Comparison of ENCODE assay signal across 10 cellular contexts in the genomic region with DNA sequence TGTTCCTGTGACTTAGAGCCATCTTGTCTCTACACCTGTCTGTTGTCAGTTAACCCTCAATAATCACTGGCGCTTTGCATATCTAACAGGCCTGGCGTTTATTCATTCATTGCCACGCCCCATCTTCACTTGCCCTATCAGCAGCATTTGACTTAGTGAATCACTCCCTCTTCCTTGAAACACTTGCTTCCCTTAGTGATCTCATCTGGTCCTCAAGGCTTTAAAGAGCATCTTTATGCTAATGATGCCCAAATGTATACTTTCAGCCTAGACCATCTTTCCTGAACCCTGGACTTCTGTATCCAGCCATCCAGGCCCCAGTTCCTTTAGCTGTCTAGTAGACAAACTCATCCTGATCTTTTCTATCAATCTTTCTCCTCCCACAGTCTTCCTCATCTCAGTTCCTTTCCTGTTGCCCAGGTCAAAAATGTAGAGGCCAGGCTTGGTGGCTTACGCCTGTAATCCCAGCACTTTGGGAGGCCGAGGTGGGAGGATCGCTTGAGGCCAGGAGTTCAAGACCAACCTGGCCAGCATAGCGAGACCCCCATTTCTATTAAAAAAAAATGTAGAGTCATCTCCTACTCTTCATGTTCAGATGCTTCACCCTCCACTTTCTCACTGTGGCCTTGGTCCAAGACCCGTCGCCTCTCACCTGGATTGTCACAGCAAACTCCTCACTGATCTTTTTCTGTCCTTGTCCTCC. TPM values are rescaled to one million over a fixed set of nuclear protein-coding genes. Genes with fewer than 3 reads are reported as not detected.
DNase-seq lines count a peak whose midpoint lies in the region; ATAC-seq and TF ChIP-seq lines count a peak whose summit lies in the region.
"Had no signal": no experiment of that assay in that cellular context is flagged by ENCODE, and none has a peak within 500 bp of the region (broad histone marks: within the 10 kb centered on the region; RNA-seq: fewer than 3 reads in every experiment).

No MANE protein-coding gene starts in this region.

- ATAC-seq in GM21528 (IDR thresholded peaks at IDR 0.05; ENCODE audit: low FRiP score, unreplicated experiment): no peak

- H3K27me3 Mint-ChIP-seq in activated T-cell treated with anti-CD3 and anti-CD28 coated beads, Interleukin-2, amount 50 U/mL, for 24 hours: peaks cover 64% of the 10 kb centered on the region

- no peak overlapping the region for H3K27ac Mint-ChIP-seq in activated T-cell treated with anti-CD3 and anti-CD28 coated beads, Interleukin-2, amount 50 U/mL, for 24 hours

- peak overlapping the region; percentile 86 for H3K27ac ChIP-seq in skeletal muscle tissue (ENCODE audit: low read depth, low read length)

- no peak for TF ChIP-seq CTCF in epithelial cell of esophagus (IDR thresholded peaks at IDR 0.05; ENCODE audit: insufficient read depth, low read depth, low read length, missing control alignments)

- peaks cover 14 to 34% (median 22%) of the 10 kb centered on the region in 3 donors for H3K4me1 ChIP-seq in skeletal muscle tissue (ENCODE audit: control insufficient read depth in 3 of 3, insufficient read depth in 3 of 3, low read length in 3 of 3)
- H3K4me1 ChIP-seq in HAP-1: peaks cover 24% of the 10 kb centered on the region

- no peaks in the 10 kb centered on the region for H3K36me3 Mint-ChIP-seq in activated T-cell treated with anti-CD3 and anti-CD28 coated beads, Interleukin-2, amount 50 U/mL, for 24 hours (ENCODE audit: low read depth)

- peak; percentile 8 for DNase-seq in activated T-cell treated with anti-CD3 and anti-CD28 coated beads, Interleukin-2, amount 50 U/mL, for 24 hours
- DNase-seq in activated T-cell treated with anti-CD3 and anti-CD28 coated beads, Interleukin-2, amount 50 U/mL, for 1 hour: no peak
- DNase-seq in NCI-H526 (lab: John Stamatoyannopoulos, UW) (peak; percentile 71 to 86), epithelial cell of esophagus (ENCODE audit: low read depth) (peak; percentile 78), HAP-1 (ENCODE audit: low spot score in 2 of 2) (no peak), cortex of kidney (lab: John Stamatoyannopoulos, UW) (no peak)
- DNase-seq: activated gamma-delta T cell treated with Interleukin-2 at 50 U/mL for 16 hours, C1 segment of cervical spinal cord had no signal

- H3K4me3 Mint-ChIP-seq in activated T-cell treated with anti-CD3 and anti-CD28 coated beads, Interleukin-2, amount 50 U/mL, for 24 hours: no peak overlapping the region

- H3K36me3 ChIP-seq in skeletal muscle tissue (ENCODE audit: control insufficient read depth in 3 of 3, insufficient read depth in 3 of 3, low read length in 3 of 3) (no peaks in the 10 kb centered on the region), HAP-1 (replicated peaks) (no peaks in the 10 kb centered on the region)

- no peaks in the 10 kb centered on the region for H3K9me3 Mint-ChIP-seq in activated T-cell treated with anti-CD3 and anti-CD28 coated beads, Interleukin-2, amount 50 U/mL, for 24 hours

- H3K4me3 ChIP-seq in epithelial cell of esophagus (ENCODE audit: low read length): no peak overlapping the region
- H3K4me3 ChIP-seq in skeletal muscle tissue (ENCODE audit: low read length in 3 of 3): no peak overlapping the region
- H3K4me3 ChIP-seq in HAP-1: no peak overlapping the region

- no peak overlapping the region for H3K9ac ChIP-seq in skeletal muscle tissue (ENCODE audit: low read depth in 1 of 3, low read length in 3 of 3)

- in situ Hi-C loops in HAP-1 (cut with MboI; ENCODE audit: low sequenced_read_pairs): no loop called here

- no peaks in the 10 kb centered on the region for H3K9me3 ChIP-seq in skeletal muscle tissue (ENCODE audit: control insufficient read depth in 3 of 3, low read length in 3 of 3)
- H3K9me3 ChIP-seq in HAP-1: no peaks in the 10 kb centered on the region

- H3K27me3 ChIP-seq in skeletal muscle tissue (ENCODE audit: control insufficient read depth in 3 of 3, insufficient read depth in 3 of 3, low read length in 3 of 3) (peaks cover 0 to 9% (median 0%) of the 10 kb centered on the region in 3 donors), HAP-1 (ENCODE audit: low read depth) (no peaks in the 10 kb centered on the region)

- H3K4me1 Mint-ChIP-seq in activated T-cell treated with anti-CD3 and anti-CD28 coated beads, Interleukin-2, amount 50 U/mL, for 24 hours (ENCODE audit: low read depth): peaks cover 10% of the 10 kb centered on the region

RNA-seq across cellular contexts. Expression of gene IGDCC4, which starts 1.4 kb away (rescaled TPM):
- total RNA-seq in skeletal muscle tissue: 35.5 TPM

RNA-seq across cellular contexts. Expression of gene IGDCC3, which starts 46.3 kb away (rescaled TPM):
- total RNA-seq in skeletal muscle tissue: 1.0 TPM

Comparison
In these comparisons a context has a peak if more than half of its experiments do, and no peak if none do; other contexts are left out.
1. DNase-seq: peak in activated T-cell treated with anti-CD3 and anti-CD28 coated beads, Interleukin-2, amount 50 U/mL, for 24 hours (single experiment), NCI-H526 (2 of 2) and epithelial cell of esophagus (single experiment); none in activated T-cell treated with anti-CD3 and anti-CD28 coated beads, Interleukin-2, amount 50 U/mL, for 1 hour (single experiment), HAP-1 (0 of 2) and cortex of kidney (single experiment).